In genomic region chr7:155643804-155644177, GRCh38 we compare ENCODE assay signal across 8 cellular contexts. TPM values are rescaled to one million over a fixed set of nuclear protein-coding genes. Genes with fewer than 3 reads are reported as not detected.
DNase-seq lines count a peak whose midpoint lies in the region; ATAC-seq and TF ChIP-seq lines count a peak whose summit lies in the region.

No MANE protein-coding gene starts in this region.

- peak in 1 of 10 experiments; percentile 1 for DNase-seq in CD4-positive, alpha-beta T cell
- no peak for DNase-seq in activated T-helper 2 cell treated with anti-CD3 and anti-CD28 coated beads, Interferon-gamma antibody, Interleukin-2, Interleukin-4, amounts not matched to agents 10 μg/mL and 5 μg/mL and 100 μg/mL, durations not matched to agents 14 hours and 24 hours and 36 hours (ENCODE audit: low spot score)
- DNase-seq in immature natural killer cell (no peak), NCI-H748 treated with DMSO at 0.1 percent for 48 hours (lab: John Stamatoyannopoulos, UW) (no peak), cerebellar nuclear complex (lab: John Stamatoyannopoulos, UW) (no peak)

- peaks cover 4% of the 10 kb centered on the region for H3K9me3 ChIP-seq in CD4-positive, alpha-beta T cell (ENCODE audit: control insufficient read depth, low read length)

- H3K36me3 Mint-ChIP-seq in CD4-positive, alpha-beta T cell (ENCODE audit: low read depth), result peaks cover 86% of the 10 kb centered on the region
- H3K36me3 Mint-ChIP-seq in activated T-helper 2 cell treated with anti-CD3 and anti-CD28 coated beads, Interferon-gamma antibody, Interleukin-2, Interleukin-4, amounts not matched to agents 10 μg/mL and 5 μg/mL and 100 μg/mL, durations not matched to agents 14 hours and 24 hours and 36 hours (ENCODE audit: low read depth), result peaks cover 83% of the 10 kb centered on the region
- peaks cover 15 to 42% (median 41%) of the 10 kb centered on the region in 3 donors for H3K36me3 Mint-ChIP-seq in immature natural killer cell

- H3K27ac Mint-ChIP-seq in CD4-positive, alpha-beta T cell, result peak overlapping the region; percentile 94
- peak overlapping the region; percentile 97 for H3K27ac Mint-ChIP-seq in activated T-helper 2 cell treated with anti-CD3 and anti-CD28 coated beads, Interferon-gamma antibody, Interleukin-2, Interleukin-4, amounts not matched to agents 10 μg/mL and 5 μg/mL and 100 μg/mL, durations not matched to agents 14 hours and 24 hours and 36 hours
- H3K27ac Mint-ChIP-seq in immature natural killer cell, result peak overlapping the region; percentile 94 to 98 (median 98)

- no peak for TF ChIP-seq CTCF in CD4-positive, alpha-beta T cell (IDR thresholded peaks at IDR 0.05)

- H3K4me1 Mint-ChIP-seq in CD4-positive, alpha-beta T cell (ENCODE audit: low read depth), result peaks cover 56% of the 10 kb centered on the region
- peaks cover 23% of the 10 kb centered on the region for H3K4me1 Mint-ChIP-seq in activated T-helper 2 cell treated with anti-CD3 and anti-CD28 coated beads, Interferon-gamma antibody, Interleukin-2, Interleukin-4, amounts not matched to agents 10 μg/mL and 5 μg/mL and 100 μg/mL, durations not matched to agents 14 hours and 24 hours and 36 hours (ENCODE audit: low read depth)
- peaks cover 42 to 53% of the 10 kb centered on the region in 2 donors for H3K4me1 Mint-ChIP-seq in immature natural killer cell

- POLR2A ChIA-PET in CD4-positive, alpha-beta T cell (lab: Charles Lee), result interaction anchor here (0.6 to 1.6 kb wide), 17 partner anchors 9 to 1495 kb away, joined by 3 to 19 read pairs (median 4); partner anchors contain the start of genes INSIG1 and UBE3C

- peaks cover 2% of the 10 kb centered on the region for H3K9me3 Mint-ChIP-seq in CD4-positive, alpha-beta T cell
- peaks cover 29% of the 10 kb centered on the region for H3K9me3 Mint-ChIP-seq in activated T-helper 2 cell treated with anti-CD3 and anti-CD28 coated beads, Interferon-gamma antibody, Interleukin-2, Interleukin-4, amounts not matched to agents 10 μg/mL and 5 μg/mL and 100 μg/mL, durations not matched to agents 14 hours and 24 hours and 36 hours
- H3K9me3 Mint-ChIP-seq in immature natural killer cell, result peaks cover 0 to 6% (median 3%) of the 10 kb centered on the region in 6 donors

- intact Hi-C loops in CD4-positive, alpha-beta T cell (cut with DNase I, micrococcal nuclease), result loop anchor here (5.0 to 10.0 kb wide), 10 partner anchors 51 to 1494 kb away; partner anchors contain the start of genes INSIG1 (in 1 of the 2), LMBR1 (in 1 of the 2), PAXIP1 (in 1 of the 2) and RNF32 (in 1 of the 2)
- intact Hi-C loops in activated T-helper 2 cell treated with anti-CD3 and anti-CD28 coated beads, Interferon-gamma antibody, Interleukin-2, Interleukin-4, amounts not matched to agents 10 μg/mL and 5 μg/mL and 100 μg/mL, durations not matched to agents 14 hours and 24 hours and 36 hours (cut with micrococcal nuclease), result loop anchor here (5.0 to 10.0 kb wide), 5 partner anchors 61 to 1494 kb away; partner anchors contain the start of genes LMBR1 and UBE3C

- peak overlapping the region; percentile 99 for H3K4me3 Mint-ChIP-seq in CD4-positive, alpha-beta T cell
- H3K4me3 Mint-ChIP-seq in activated T-helper 2 cell treated with anti-CD3 and anti-CD28 coated beads, Interferon-gamma antibody, Interleukin-2, Interleukin-4, amounts not matched to agents 10 μg/mL and 5 μg/mL and 100 μg/mL, durations not matched to agents 14 hours and 24 hours and 36 hours (ENCODE audit: low read depth), result peak overlapping the region; percentile 99
- peak overlapping the region; percentile 97 to 99 (median 98) for H3K4me3 Mint-ChIP-seq in immature natural killer cell

- H3K27me3 Mint-ChIP-seq in CD4-positive, alpha-beta T cell, result no peaks in the 10 kb centered on the region
- H3K27me3 Mint-ChIP-seq in activated T-helper 2 cell treated with anti-CD3 and anti-CD28 coated beads, Interferon-gamma antibody, Interleukin-2, Interleukin-4, amounts not matched to agents 10 μg/mL and 5 μg/mL and 100 μg/mL, durations not matched to agents 14 hours and 24 hours and 36 hours (ENCODE audit: low read depth), result no peaks in the 10 kb centered on the region
- H3K27me3 Mint-ChIP-seq in immature natural killer cell (ENCODE audit: low read depth in 3 of 3), result peaks cover 6 to 13% (median 11%) of the 10 kb centered on the region in 3 donors

- no peaks in the 10 kb centered on the region for H3K27me3 ChIP-seq in CD4-positive, alpha-beta T cell (ENCODE audit: control insufficient read depth, insufficient read depth, low read length)

- CTCF ChIA-PET in CD4-positive, alpha-beta T cell (lab: Charles Lee), result no interaction called here

- peak overlapping the region; percentile 94 for H3K27ac ChIP-seq in CD4-positive, alpha-beta T cell (ENCODE audit: low read depth, low read length)
- peak overlapping the region; percentile 78 for H3K27ac ChIP-seq in temporal lobe (ENCODE audit: low read depth, low read length)

- ATAC-seq in CD4-positive, alpha-beta T cell (ENCODE audit: poor library complexity), result no peak
- ATAC-seq in HG02840 (IDR thresholded peaks at IDR 0.05; ENCODE audit: low FRiP score, unreplicated experiment), result peak; percentile 45
- ATAC-seq in GM21381 (IDR thresholded peaks at IDR 0.05; ENCODE audit: unreplicated experiment), result no peak

RNA-seq across cellular contexts. Expression of gene RBM33, which starts 0.7 kb away (rescaled TPM):
- total RNA-seq in CD4-positive, alpha-beta T cell, result 100 to 1,000 TPM; 178 to 184 TPM
- total RNA-seq in activated T-helper 2 cell treated with anti-CD3 and anti-CD28 coated beads, Interferon-gamma antibody, Interleukin-2, Interleukin-4, amounts not matched to agents 10 μg/mL and 5 μg/mL and 100 μg/mL, durations not matched to agents 14 hours and 24 hours and 36 hours, result 79.8 and 80.3 TPM in 2 replicates
- polyA plus RNA-seq in immature natural killer cell, result 10 to 100 TPM; 10.9 to 61.5 (median 28.3) TPM
- total RNA-seq in temporal lobe, result 28.0 TPM
